In the genomic region with DNA sequence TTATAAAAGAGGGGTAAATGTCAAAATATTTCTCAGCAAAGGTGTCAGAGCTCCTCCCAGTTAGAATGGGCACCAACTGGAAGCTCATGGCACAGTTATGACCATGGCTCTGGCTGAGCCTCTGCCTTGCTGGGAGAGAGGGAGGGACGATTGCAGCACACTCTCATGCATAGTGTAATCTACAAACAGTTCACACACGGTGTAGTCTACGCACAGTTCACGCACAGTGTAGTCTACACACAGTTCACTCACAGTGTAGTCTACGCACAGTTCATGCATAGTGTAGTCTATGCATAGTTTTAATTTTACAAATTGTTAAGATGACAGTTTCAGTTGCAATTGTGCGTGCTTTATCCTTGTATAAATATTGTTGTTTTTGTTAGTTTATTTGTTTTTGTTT, we compare ENCODE assay signal across 9 cellular contexts.
"Had no signal": no experiment of that assay in that cellular context is flagged by ENCODE, and none has a peak within 500 bp of the region (broad histone marks: within the 10 kb centered on the region; RNA-seq: fewer than 3 reads in every experiment).

No MANE protein-coding gene starts in this region.

- H3K27ac ChIP-seq: GM23248 had no signal

- H3K4me1 ChIP-seq: HAP-1 had no signal

- H3K9ac ChIP-seq: GM23248 had no signal

- H2AFZ ChIP-seq: GM23248, GM23338 had no signal

- H3K4me2 ChIP-seq: GM23338 had no signal

- H3K36me3 ChIP-seq: HAP-1 had no signal

- DNase-seq: GM23248, GOT3, H7, H9, HCEC 1CT, HFFc6 had no signal

- ATAC-seq: GM23338, HCT116 had no signal

- H3K9me3 ChIP-seq: HAP-1 had no signal

- H3K4me3 ChIP-seq: GM23248, GM23338, HAP-1 had no signal
